8 cellular contexts compared by ENCODE assay signal in genomic region chr9:137070906-137071275, GRCh38. TPM values are rescaled to one million over a fixed set of nuclear protein-coding genes. Genes with fewer than 3 reads are reported as not detected.
DNase-seq lines count a peak whose midpoint lies in the region; ATAC-seq and TF ChIP-seq lines count a peak whose summit lies in the region.

No MANE protein-coding gene starts in this region.

- H3K4me3 Mint-ChIP-seq in Calu3 (ENCODE audit: low read depth, unreplicated experiment) (peak overlapping the region; percentile 70), nephron (peak overlapping the region; percentile 69 to 76 (median 71))

- CTCF ChIA-PET in Calu3 (lab: Charles Lee) = interaction anchor here (2.0 kb wide), 1 partner anchor 16 kb away, joined by 10 read pairs; the partner anchor contains the start of gene MAN1B1

- BruUV-seq in Calu3 (replicated peaks; lab: Mats Ljungman, UMichigan) = no TSS peak

- H3K27me3 Mint-ChIP-seq in Calu3 (ENCODE audit: unreplicated experiment) (no peaks in the 10 kb centered on the region), nephron (ENCODE audit: low read depth) (peaks cover 45% of the 10 kb centered on the region)

- H3K27ac Mint-ChIP-seq in Calu3 (ENCODE audit: unreplicated experiment) (peak overlapping the region; percentile 44), nephron (peak overlapping the region in 1 of 3 experiments; percentile 60)

- H3K4me1 Mint-ChIP-seq in Calu3 (ENCODE audit: low read depth, unreplicated experiment) (peaks cover 16% of the 10 kb centered on the region), nephron (peaks cover 7% of the 10 kb centered on the region)

- intact Hi-C loops in Calu3 (cut with micrococcal nuclease; ENCODE audit: unreplicated experiment) = no loop called here

- ATAC-seq in HG02642 (IDR thresholded peaks at IDR 0.05; ENCODE audit: poor library complexity, unreplicated experiment) = peak; percentile 3
- no peak for ATAC-seq in GM21786 (IDR thresholded peaks at IDR 0.05; ENCODE audit: unreplicated experiment)

- peak overlapping the region; percentile 55 for H3K4me3 ChIP-seq in epithelial cell of proximal tubule (ENCODE audit: low read depth, low read length)

- H3K9me3 Mint-ChIP-seq in Calu3 (ENCODE audit: low read depth, unreplicated experiment) (no peaks in the 10 kb centered on the region), nephron (no peaks in the 10 kb centered on the region)

- DNase-seq in Calu3 (no peak), RKO (ENCODE audit: low spot score) (peak; percentile 61), epithelial cell of proximal tubule (ENCODE audit: low read depth) (no peak), SKM-1 (lab: John Stamatoyannopoulos, UW; ENCODE audit: unreplicated experiment) (no peak), NCI-H510A (lab: John Stamatoyannopoulos, UW) (no peak)

- peaks cover 25% of the 10 kb centered on the region for H3K36me3 Mint-ChIP-seq in Calu3 (ENCODE audit: insufficient read depth, unreplicated experiment)
- no peaks in the 10 kb centered on the region for H3K36me3 Mint-ChIP-seq in nephron (ENCODE audit: low read depth)

- TF ChIP-seq CTCF in Calu3 (IDR thresholded peaks at IDR 0.05; ENCODE audit: unreplicated experiment) (no peak), epithelial cell of proximal tubule (conservative IDR thresholded peaks at IDR 0.05; ENCODE audit: low read depth, low read length) (peak; percentile 17), nephron (IDR thresholded peaks at IDR 0.05; ENCODE audit: unreplicated experiment in 3 of 3) (peak in 2 of 3 experiments; percentile 25 to 26)

RNA-seq across cellular contexts. Expression of gene SAPCD2, which starts 0.5 kb away (rescaled TPM):
- total RNA-seq in Calu3 (2022) = 38.4 and 41.1 TPM in 2 replicates
- 25.6 and 51.3 TPM in 2 replicates for total RNA-seq in epithelial cell of proximal tubule

RNA-seq across cellular contexts. Expression of gene UAP1L1, which starts 6.4 kb away (rescaled TPM):
- total RNA-seq in Calu3 (2022) (9.1 and 10.8 TPM in 2 replicates), epithelial cell of proximal tubule (2.1 and 2.2 TPM in 2 replicates)

RNA-seq across cellular contexts. Expression of gene MAN1B1, which starts 15.9 kb away (rescaled TPM):
- total RNA-seq in Calu3 (2022) = 61.4 and 65.6 TPM in 2 replicates
- total RNA-seq in epithelial cell of proximal tubule = 46.0 and 74.3 TPM in 2 replicates

RNA-seq across cellular contexts. Expression of gene ENTPD2, which starts 17.0 kb away (rescaled TPM):
- total RNA-seq in Calu3 (2022) = 3.8 and 5.8 TPM in 2 replicates
- 0.87 TPM in 1 of 2 replicates, not detected in the other for total RNA-seq in epithelial cell of proximal tubule

RNA-seq across cellular contexts. Expression of gene NPDC1, which starts 24.9 kb away (rescaled TPM):
- total RNA-seq in Calu3 (2022) (65.2 and 78.6 TPM in 2 replicates), epithelial cell of proximal tubule (19.7 and 47.7 TPM in 2 replicates)
